ENCODE assay signal across 9 cellular contexts in genomic region chr10:24894309-24894708, GRCh38. TPM values are rescaled to one million over a fixed set of nuclear protein-coding genes. Genes with fewer than 3 reads are reported as not detected.
DNase-seq lines count a peak whose midpoint lies in the region; ATAC-seq and TF ChIP-seq lines count a peak whose summit lies in the region.
"Had no signal": no experiment of that assay in that cellular context is flagged by ENCODE, and none has a peak within 500 bp of the region (broad histone marks: within the 10 kb centered on the region; RNA-seq: fewer than 3 reads in every experiment).

No MANE protein-coding gene starts in this region.

- no peak overlapping the region for H3K27ac ChIP-seq in right cardiac atrium (ENCODE audit: low read length)
- no peak overlapping the region for H3K27ac ChIP-seq in foreskin keratinocyte

- H3K9me3 Mint-ChIP-seq in activated naive CD4-positive, alpha-beta T cell treated with anti-CD3 and anti-CD28 coated beads, Interleukin-2, amount 50 U/mL, for 24 hours: no peaks in the 10 kb centered on the region

- no peak for TF ChIP-seq CTCF in foreskin keratinocyte (conservative IDR thresholded peaks at IDR 0.05)

- peaks cover 2% of the 10 kb centered on the region for H3K36me3 Mint-ChIP-seq in activated naive CD4-positive, alpha-beta T cell treated with anti-CD3 and anti-CD28 coated beads, Interleukin-2, amount 50 U/mL, for 24 hours

- H3K4me3 ChIP-seq in right cardiac atrium (ENCODE audit: low read length): no peak overlapping the region
- H3K4me3 ChIP-seq: upper lobe of left lung had no signal

- no peaks in the 10 kb centered on the region for H3K27me3 Mint-ChIP-seq in activated naive CD4-positive, alpha-beta T cell treated with anti-CD3 and anti-CD28 coated beads, Interleukin-2, amount 50 U/mL, for 24 hours

- H3K9me3 ChIP-seq in right cardiac atrium (ENCODE audit: control insufficient read depth, low read length): no peaks in the 10 kb centered on the region
- H3K9me3 ChIP-seq: upper lobe of left lung had no signal

- peak in 1 of 3 donors; percentile 59 for DNase-seq in right cardiac atrium
- DNase-seq in cardiac septum (ENCODE audit: low spot score): no peak
- DNase-seq in islet precursor cell: peak; percentile 89
- no peak for DNase-seq in amniotic stem cell (lab: John Stamatoyannopoulos, UW)
- DNase-seq in T1000 (lab: John Stamatoyannopoulos, UW): no peak
- no peak for DNase-seq in foreskin keratinocyte
- DNase-seq in OCI-M1 (lab: John Stamatoyannopoulos, UW): no peak

- peak overlapping the region; percentile 65 for H3K27ac Mint-ChIP-seq in activated naive CD4-positive, alpha-beta T cell treated with anti-CD3 and anti-CD28 coated beads, Interleukin-2, amount 50 U/mL, for 24 hours

- ATAC-seq in right cardiac atrium: peak; percentile 52 to 60
- ATAC-seq in foreskin keratinocyte: no peak

- 85% methylated on average over 5 of the region's 5 CpGs for WGBS in right cardiac atrium

- peaks cover 68% of the 10 kb centered on the region for H3K4me1 Mint-ChIP-seq in activated naive CD4-positive, alpha-beta T cell treated with anti-CD3 and anti-CD28 coated beads, Interleukin-2, amount 50 U/mL, for 24 hours

- intact Hi-C loops in right cardiac atrium (cut with DNase I) (no loop called here), cardiac septum (cut with DNase I) (no loop called here)

- peak overlapping the region; percentile 79 for H3K4me3 Mint-ChIP-seq in activated naive CD4-positive, alpha-beta T cell treated with anti-CD3 and anti-CD28 coated beads, Interleukin-2, amount 50 U/mL, for 24 hours

- H3K27me3 ChIP-seq in right cardiac atrium (ENCODE audit: control insufficient read depth, insufficient read depth) (no peaks in the 10 kb centered on the region), foreskin keratinocyte (no peaks in the 10 kb centered on the region)
- H3K27me3 ChIP-seq: upper lobe of left lung had no signal

- no peaks in the 10 kb centered on the region for H3K4me1 ChIP-seq in right cardiac atrium (ENCODE audit: control insufficient read depth, insufficient read depth, low read length)
- peaks cover 24% of the 10 kb centered on the region for H3K4me1 ChIP-seq in foreskin keratinocyte

RNA-seq across cellular contexts. Expression of gene PRTFDC1, which starts 58.1 kb away (rescaled TPM):
- total RNA-seq in right cardiac atrium: 10 to 100 TPM in 3 of 4 donors, 1 to 10 TPM in 1; 8.6 to 11.2 (median 10.6) TPM
- 7.6 TPM for polyA plus RNA-seq in right cardiac atrium
- 5.0 TPM for total RNA-seq in cardiac septum
- 8.5 and 8.7 TPM in 2 replicates for total RNA-seq in foreskin keratinocyte
- polyA plus RNA-seq in foreskin keratinocyte: 6.4 and 7.0 TPM in 2 replicates
